In the genomic region with DNA sequence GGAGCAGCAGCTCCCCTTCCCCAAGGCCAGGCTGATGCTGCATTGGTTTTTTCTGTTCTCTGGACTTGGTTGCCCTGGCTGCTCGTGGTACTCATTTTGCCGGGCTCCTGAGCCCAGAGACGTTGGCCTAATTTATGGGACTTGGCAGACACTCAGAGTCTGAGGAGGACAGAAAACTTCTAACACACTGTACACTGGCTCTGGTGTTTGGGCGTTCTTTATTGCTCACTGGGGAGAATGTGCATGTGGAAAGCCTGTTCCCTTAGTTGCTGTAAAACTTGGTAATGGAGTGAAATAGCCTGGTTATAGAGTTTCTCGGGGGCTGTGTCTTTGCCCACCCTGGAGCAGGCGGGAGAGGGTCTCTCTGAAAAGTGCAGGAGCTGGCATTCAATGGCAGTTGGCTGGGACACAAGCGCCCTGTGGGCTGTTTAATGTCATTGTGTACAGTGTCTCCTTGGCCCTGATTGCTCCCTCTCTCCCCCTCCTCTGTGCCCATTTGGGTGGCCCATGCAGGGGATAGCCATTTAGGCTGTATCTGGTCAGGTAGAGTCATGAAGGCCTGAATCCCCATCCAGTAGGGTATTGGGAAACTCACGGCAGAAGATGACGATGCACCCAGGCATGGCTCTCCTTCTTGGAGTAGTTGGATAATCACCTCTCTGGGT, we compare ENCODE assay signal across 21 cellular contexts.
"Had no signal": no experiment of that assay in that cellular context is flagged by ENCODE, and none has a peak within 500 bp of the region (broad histone marks: within the 10 kb centered on the region; RNA-seq: fewer than 3 reads in every experiment).

No MANE protein-coding gene starts in this region.

- ATAC-seq: activated CD4-positive, alpha-beta T cell treated with anti-CD3 and anti-CD28 coated beads for 36 hours; foreskin keratinocyte; lower lobe of right lung had no signal

- H3K4me3 Mint-ChIP-seq: activated B cell treated with CpG ODN at 0.5 μM for 24 hours; activated CD4-positive, alpha-beta T cell treated with anti-CD3 and anti-CD28 coated beads for 36 hours; activated naive CD8-positive, alpha-beta T cell; activated T-helper 1 cell treated with anti-CD3 and anti-CD28 coated beads, Interleukin-12 subunit alpha, Interleukin-12 subunit beta, Interleukin-2, Interleukin-4 antibody, amounts not matched to agents 30 ng/mL and 10 ng/mL and 1 ng/mL, durations not matched to agents 14 hours and 24 hours and 36 hours; central memory CD8-positive, alpha-beta T cell; naive B cell; stimulated activated naive CD8-positive, alpha-beta T cell treated with anti-CD3 and anti-CD28 coated beads, Interleukin-15, Interleukin-2, amounts not matched to agents 100 ng/mL and 50 ng/mL, for 24 hours; T-helper 1 cell treated with Interleukin-12 subunit alpha and Interleukin-12 subunit beta and Interleukin-4 antibody, amounts not matched to agents 30 μg/mL and 1 μg/mL, for 36 hours had no signal

- H3K9me3 ChIP-seq: adrenal gland, breast epithelium, lower lobe of right lung had no signal

- H3K27me3 Mint-ChIP-seq: activated naive CD8-positive, alpha-beta T cell had no signal

- H3K36me3 Mint-ChIP-seq: activated naive CD8-positive, alpha-beta T cell; naive B cell had no signal

- H3K27ac ChIP-seq: adrenal gland, breast epithelium, dorsolateral prefrontal cortex, esophagus muscularis mucosa, foreskin keratinocyte, lower lobe of right lung, tibial artery had no signal

- H3K27me3 ChIP-seq: breast epithelium, dorsolateral prefrontal cortex, foreskin keratinocyte had no signal

- H3K36me3 ChIP-seq: adrenal gland, breast epithelium, esophagus muscularis mucosa, lower lobe of right lung, tibial artery had no signal

- H3K4me1 ChIP-seq: adrenal gland, breast epithelium, esophagus muscularis mucosa, lower lobe of right lung had no signal

- H3K4me3 ChIP-seq: adrenal gland, breast epithelium, dorsolateral prefrontal cortex, esophagus muscularis mucosa, lower lobe of right lung, tibial artery had no signal

- H3K4me1 Mint-ChIP-seq: activated B cell treated with CpG ODN at 0.5 μM for 24 hours; activated CD4-positive, alpha-beta T cell treated with anti-CD3 and anti-CD28 coated beads for 36 hours; central memory CD8-positive, alpha-beta T cell; naive B cell had no signal

- H3K9me3 Mint-ChIP-seq: activated B cell treated with CpG ODN at 0.5 μM for 24 hours; activated T-helper 1 cell treated with anti-CD3 and anti-CD28 coated beads, Interleukin-12 subunit alpha, Interleukin-12 subunit beta, Interleukin-2, Interleukin-4 antibody, amounts not matched to agents 30 ng/mL and 10 ng/mL and 1 ng/mL, durations not matched to agents 14 hours and 24 hours and 36 hours; central memory CD8-positive, alpha-beta T cell; stimulated activated naive CD8-positive, alpha-beta T cell treated with anti-CD3 and anti-CD28 coated beads, Interleukin-15, Interleukin-2, amounts not matched to agents 100 ng/mL and 50 ng/mL, for 24 hours; T-helper 1 cell treated with Interleukin-12 subunit alpha and Interleukin-12 subunit beta and Interleukin-4 antibody, amounts not matched to agents 30 μg/mL and 1 μg/mL, for 36 hours had no signal

- H3K27ac Mint-ChIP-seq: activated B cell treated with CpG ODN at 0.5 μM for 24 hours; activated CD4-positive, alpha-beta T cell treated with anti-CD3 and anti-CD28 coated beads for 36 hours; activated naive CD8-positive, alpha-beta T cell; activated T-helper 1 cell treated with anti-CD3 and anti-CD28 coated beads, Interleukin-12 subunit alpha, Interleukin-12 subunit beta, Interleukin-2, Interleukin-4 antibody, amounts not matched to agents 30 ng/mL and 10 ng/mL and 1 ng/mL, durations not matched to agents 14 hours and 24 hours and 36 hours; naive B cell; stimulated activated naive CD8-positive, alpha-beta T cell treated with anti-CD3 and anti-CD28 coated beads, Interleukin-15, Interleukin-2, amounts not matched to agents 100 ng/mL and 50 ng/mL, for 24 hours; T-helper 1 cell treated with Interleukin-12 subunit alpha and Interleukin-12 subunit beta and Interleukin-4 antibody, amounts not matched to agents 30 μg/mL and 1 μg/mL, for 36 hours had no signal

- DNase-seq: activated B cell treated with CpG ODN at 0.5 μM for 24 hours; activated CD4-positive, alpha-beta T cell treated with anti-CD3 and anti-CD28 coated beads for 36 hours; activated CD4-positive, alpha-beta T cell treated with anti-CD3 and anti-CD28 coated beads, Interleukin-2, amount 50 U/mL, for 48 hours; activated naive CD4-positive, alpha-beta T cell; dorsolateral prefrontal cortex; foreskin keratinocyte; kidney; lower lobe of right lung; mesendoderm; naive B cell; occipital lobe; retina; tibial artery had no signal
